8 cellular contexts compared by ENCODE assay signal in genomic region chr19:633068-633785, GRCh38. TPM values are rescaled to one million over a fixed set of nuclear protein-coding genes. Genes with fewer than 3 reads are reported as not detected.
A peak's percentile ranks its signal among the peaks of the same experiment; 100 is the strongest.
DNase-seq lines count a peak whose midpoint lies in the region; ATAC-seq and TF ChIP-seq lines count a peak whose summit lies in the region.

TSS of gene POLRMT (minus strand) at chr19:633537. CDS start at chr19:633512, 25 bp downstream.

- intact Hi-C loops in Right ventricle myocardium inferior (cut with DNase I) = loop anchor here (5.0 kb wide), 2 partner anchors 61 to 101 kb away; partner anchors contain the start of genes BSG and CDC34

- peak within 1 kb of the TSS; percentile 95 for H3K27ac Mint-ChIP-seq in activated naive CD8-positive, alpha-beta T cell treated with anti-CD3 and anti-CD28 coated beads, Interleukin-2, amount 50 U/mL, for 24 hours
- H3K27ac Mint-ChIP-seq in osteocyte (ENCODE audit: unreplicated experiment) = peak within 1 kb of the TSS; percentile 93

- ATAC-seq in HG02798 (IDR thresholded peaks at IDR 0.05; ENCODE audit: poor library complexity, unreplicated experiment) (peak; percentile 96), Right ventricle myocardium inferior (peak; percentile 98), thoracic aorta (ENCODE audit: insufficient number of reproducible peaks, low FRiP score, low read depth) (peak; percentile 81)
- ATAC-seq in activated naive CD8-positive, alpha-beta T cell treated with anti-CD3 and anti-CD28 coated beads, Interleukin-2, amount 50 U/mL, for 24 hours = peak; percentile 93

- peaks cover 3% of the 10 kb centered on the region for H3K36me3 ChIP-seq in thoracic aorta

- peaks cover 2% of the 10 kb centered on the region for H3K27me3 Mint-ChIP-seq in activated naive CD8-positive, alpha-beta T cell treated with anti-CD3 and anti-CD28 coated beads, Interleukin-2, amount 50 U/mL, for 24 hours
- no peaks in the 10 kb centered on the region for H3K27me3 Mint-ChIP-seq in osteocyte (ENCODE audit: unreplicated experiment)

- H3K36me3 Mint-ChIP-seq in activated naive CD8-positive, alpha-beta T cell treated with anti-CD3 and anti-CD28 coated beads, Interleukin-2, amount 50 U/mL, for 24 hours (ENCODE audit: low read depth) = peaks cover 23% of the 10 kb centered on the region
- H3K36me3 Mint-ChIP-seq in osteocyte (ENCODE audit: unreplicated experiment) = peaks cover 15% of the 10 kb centered on the region

- no peaks in the 10 kb centered on the region for H3K27me3 ChIP-seq in thoracic aorta (replicated peaks; ENCODE audit: insufficient read depth)

- DNase-seq in GM12865 (ENCODE audit: low read depth) = peak; percentile 99
- DNase-seq in NCI-H1436 (lab: John Stamatoyannopoulos, UW) = peak; percentile 97
- peak; percentile 93 for DNase-seq in SW480 (ENCODE audit: low spot score)
- peak; percentile 96 for DNase-seq in activated naive CD8-positive, alpha-beta T cell treated with anti-CD3 and anti-CD28 coated beads, Interleukin-2, amount 50 U/mL, for 24 hours
- DNase-seq in Right ventricle myocardium inferior (ENCODE audit: missing footprints) = peak; percentile 98
- peak; percentile 99 for DNase-seq in osteocyte (ENCODE audit: extremely low spot score, unreplicated experiment)
- DNase-seq in thoracic aorta (ENCODE audit: low spot score) = peak; percentile 95

- H3K9me3 Mint-ChIP-seq in activated naive CD8-positive, alpha-beta T cell treated with anti-CD3 and anti-CD28 coated beads, Interleukin-2, amount 50 U/mL, for 24 hours = no peaks in the 10 kb centered on the region
- no peaks in the 10 kb centered on the region for H3K9me3 Mint-ChIP-seq in osteocyte (ENCODE audit: unreplicated experiment)

- H3K4me3 ChIP-seq in GM12865 (ENCODE audit: low read depth, low read length) (peak within 1 kb of the TSS; percentile 99), thoracic aorta (peak within 1 kb of the TSS; percentile 79)

- no peaks in the 10 kb centered on the region for H3K9me3 ChIP-seq in thoracic aorta

- TF ChIP-seq CTCF in GM12865 (IDR thresholded peaks at IDR 0.05; ENCODE audit: insufficient read depth, low read depth, low read length, missing control alignments) (no peak), osteocyte (IDR thresholded peaks at IDR 0.05) (no peak), thoracic aorta (IDR thresholded peaks at IDR 0.05) (no peak)

- peak within 1 kb of the TSS; percentile 33 to 48 for H3K27ac ChIP-seq in thoracic aorta

- peaks cover 15 to 18% of the 10 kb centered on the region in 2 donors for H3K4me1 ChIP-seq in thoracic aorta (ENCODE audit: control insufficient read depth in 1 of 2, low read depth in 2 of 2)

- H3K4me1 Mint-ChIP-seq in activated naive CD8-positive, alpha-beta T cell treated with anti-CD3 and anti-CD28 coated beads, Interleukin-2, amount 50 U/mL, for 24 hours = peaks cover 39% of the 10 kb centered on the region
- peaks cover 32% of the 10 kb centered on the region for H3K4me1 Mint-ChIP-seq in osteocyte (ENCODE audit: unreplicated experiment)

- H3K4me3 Mint-ChIP-seq in activated naive CD8-positive, alpha-beta T cell treated with anti-CD3 and anti-CD28 coated beads, Interleukin-2, amount 50 U/mL, for 24 hours = peak within 1 kb of the TSS; percentile 98
- peak within 1 kb of the TSS; percentile 92 for H3K4me3 Mint-ChIP-seq in osteocyte (ENCODE audit: unreplicated experiment)

RNA-seq across cellular contexts. Expression of gene POLRMT, which starts in this region (rescaled TPM):
- 51.2 TPM for total RNA-seq in Right ventricle myocardium inferior
- 44.6 and 47.6 TPM in 2 replicates for total RNA-seq in osteocyte
- total RNA-seq in thoracic aorta = 10 to 100 TPM; 23.8 to 30.9 TPM

Comparison
In these comparisons a context has a peak if more than half of its experiments do, and no peak if none do; other contexts are left out.
1. Peak in every context shown above with its lines: DNase-seq, ATAC-seq, H3K4me3 ChIP-seq and H3K27ac ChIP-seq.